ENCODE assay signal across 30 cellular contexts in genomic region chr1:204199579-204199978, GRCh38. TPM values are rescaled to one million over a fixed set of nuclear protein-coding genes. Genes with fewer than 3 reads are reported as not detected.
DNase-seq lines count a peak whose midpoint lies in the region; ATAC-seq, FAIRE-seq and TF ChIP-seq lines count a peak whose summit lies in the region.
"Had no signal": no experiment of that assay in that cellular context is flagged by ENCODE, and none has a peak within 500 bp of the region (broad histone marks: within the 10 kb centered on the region; RNA-seq: fewer than 3 reads in every experiment).

No MANE protein-coding gene starts in this region.

- no peaks in the 10 kb centered on the region for H3K9me3 Mint-ChIP-seq in HFFc6
- no peaks in the 10 kb centered on the region for H3K9me3 Mint-ChIP-seq in astrocyte (ENCODE audit: unreplicated experiment)
- H3K9me3 Mint-ChIP-seq in activated CD8-positive, alpha-beta T cell treated with anti-CD3 and anti-CD28 coated beads, Interleukin-2, amount 10 ng/mL, durations not matched to agents 7 days and 5 days (ENCODE audit: insufficient read depth): no peaks in the 10 kb centered on the region
- H3K9me3 Mint-ChIP-seq: activated T-helper 1 cell treated with anti-CD3 and anti-CD28 coated beads, Interleukin-12 subunit alpha, Interleukin-12 subunit beta, Interleukin-2, Interleukin-4 antibody, amounts not matched to agents 30 ng/mL and 10 ng/mL and 1 ng/mL, durations not matched to agents 14 hours and 24 hours and 36 hours; GM23338; neural progenitor cell had no signal

- intact Hi-C loops in left ventricle myocardium superior (cut with micrococcal nuclease): no loop called here
- intact Hi-C loops in psoas muscle (cut with DNase I): no loop called here

- H3K27ac Mint-ChIP-seq in HFFc6: peak overlapping the region; percentile 72
- H3K27ac Mint-ChIP-seq in astrocyte (ENCODE audit: unreplicated experiment): peak overlapping the region; percentile 66
- no peak overlapping the region for H3K27ac Mint-ChIP-seq in activated CD8-positive, alpha-beta T cell treated with anti-CD3 and anti-CD28 coated beads, Interleukin-2, amount 10 ng/mL, durations not matched to agents 7 days and 5 days
- H3K27ac Mint-ChIP-seq: activated T-helper 1 cell treated with anti-CD3 and anti-CD28 coated beads, Interleukin-12 subunit alpha, Interleukin-12 subunit beta, Interleukin-2, Interleukin-4 antibody, amounts not matched to agents 30 ng/mL and 10 ng/mL and 1 ng/mL, durations not matched to agents 14 hours and 24 hours and 36 hours; GM23338; neural progenitor cell; T-helper 1 cell treated with Interleukin-12 subunit alpha and Interleukin-12 subunit beta and Interleukin-4 antibody, amounts not matched to agents 30 μg/mL and 1 μg/mL, for 36 hours had no signal

- H3K4me3 ChIP-seq in astrocyte (ENCODE audit: insufficient read depth, low read depth, low read length) (no peak overlapping the region), psoas muscle (no peak overlapping the region)
- H3K4me3 ChIP-seq: esophagus squamous epithelium, GM23338, neural progenitor cell, tibial artery had no signal

- H3K4me3 Mint-ChIP-seq in HFFc6 (no peak overlapping the region), astrocyte (ENCODE audit: unreplicated experiment) (no peak overlapping the region)
- no peak overlapping the region for H3K4me3 Mint-ChIP-seq in activated CD8-positive, alpha-beta T cell treated with anti-CD3 and anti-CD28 coated beads, Interleukin-2, amount 10 ng/mL, durations not matched to agents 7 days and 5 days
- H3K4me3 Mint-ChIP-seq: activated T-helper 1 cell treated with anti-CD3 and anti-CD28 coated beads, Interleukin-12 subunit alpha, Interleukin-12 subunit beta, Interleukin-2, Interleukin-4 antibody, amounts not matched to agents 30 ng/mL and 10 ng/mL and 1 ng/mL, durations not matched to agents 14 hours and 24 hours and 36 hours; GM23338; neural progenitor cell; T-helper 1 cell treated with Interleukin-12 subunit alpha and Interleukin-12 subunit beta and Interleukin-4 antibody, amounts not matched to agents 30 μg/mL and 1 μg/mL, for 36 hours had no signal

- no peak overlapping the region for H3K4me2 ChIP-seq in astrocyte (ENCODE audit: low read length)
- H3K4me2 ChIP-seq: GM23338, neural progenitor cell had no signal

- POLR2A ChIA-PET in activated CD8-positive, alpha-beta T cell treated with anti-CD3 and anti-CD28 coated beads, Interleukin-2, amount 10 ng/mL, durations not matched to agents 7 days and 5 days (lab: Charles Lee): no interaction called here

- no peak for DNase-seq in HFFc6
- DNase-seq in astrocyte (ENCODE audit: low read depth): no peak
- peak; percentile 46 for DNase-seq in left ventricle myocardium superior
- no peak for DNase-seq in psoas muscle
- DNase-seq in activated CD8-positive, alpha-beta T cell treated with anti-CD3 and anti-CD28 coated beads, Interleukin-2, amount 10 ng/mL, durations not matched to agents 7 days and 5 days: no peak
- DNase-seq in NCI-H187 treated with DMSO at 0.1 percent for 48 hours (lab: John Stamatoyannopoulos, UW): no peak
- DNase-seq in NCI-H187 (lab: John Stamatoyannopoulos, UW): no peak
- DNase-seq: activated CD4-positive, alpha-beta T cell treated with anti-CD3 and anti-CD28 coated beads, Interleukin-2, amount 50 U/mL, for 48 hours; activated CD4-positive, CD25-positive, alpha-beta regulatory T cell treated with anti-CD3 and anti-CD28 coated beads, Interleukin-2, amount 50 U/mL, for 72 hours; activated naive CD4-positive, alpha-beta T cell treated with Interleukin-2 at 50 U/mL for 16 hours; C1 segment of cervical spinal cord; DMS79; esophagus squamous epithelium; foreskin melanocyte; mesenchymal stem cell; NCI-H1694; NCI-H510A; posterior cingulate gyrus; SK-N-SH; stimulated activated CD4-positive, alpha-beta T cell treated with anti-CD3 and anti-CD28 coated beads, Interleukin-15, amount 100 ng/mL, for 24 hours; stimulated activated CD4-positive, alpha-beta T cell treated with anti-CD3 and anti-CD28 coated beads, Interleukin-4, amount 100 ng/mL, for 4 hours had no signal

- no peaks in the 10 kb centered on the region for H3K9me3 ChIP-seq in astrocyte (ENCODE audit: insufficient read depth, low read depth, low read length)
- no peaks in the 10 kb centered on the region for H3K9me3 ChIP-seq in psoas muscle
- H3K9me3 ChIP-seq: esophagus squamous epithelium, SK-N-SH, tibial artery had no signal

- peaks cover 54% of the 10 kb centered on the region for H3K4me1 Mint-ChIP-seq in HFFc6 (ENCODE audit: low read depth)
- H3K4me1 Mint-ChIP-seq in astrocyte (ENCODE audit: low read depth, unreplicated experiment): peaks cover 35% of the 10 kb centered on the region
- peaks cover 6% of the 10 kb centered on the region for H3K4me1 Mint-ChIP-seq in activated CD8-positive, alpha-beta T cell treated with anti-CD3 and anti-CD28 coated beads, Interleukin-2, amount 10 ng/mL, durations not matched to agents 7 days and 5 days (ENCODE audit: low read depth)

- TF ChIP-seq CTCF in HFFc6 (IDR thresholded peaks at IDR 0.05): no peak
- no peak for TF ChIP-seq CTCF in astrocyte (IDR thresholded peaks at IDR 0.05; ENCODE audit: insufficient read depth, low read depth, low read length)
- TF ChIP-seq CTCF in psoas muscle (IDR thresholded peaks at IDR 0.05): no peak

- no peak for FAIRE-seq in astrocyte (lab: Jason Lieb, UNC)
- FAIRE-seq: G401.6 had no signal

- H3K27me3 ChIP-seq in astrocyte (ENCODE audit: insufficient read depth, low read length) (peaks cover 3% of the 10 kb centered on the region), psoas muscle (ENCODE audit: insufficient read depth in 3 of 3, low read length in 2 of 3) (peaks cover 0 to 2% (median 0%) of the 10 kb centered on the region in 3 donors)
- H3K27me3 ChIP-seq: neural progenitor cell had no signal

- H3K9ac ChIP-seq in astrocyte (ENCODE audit: low read length): peak overlapping the region; percentile 43
- H3K9ac ChIP-seq: neural progenitor cell, SK-N-SH had no signal

- no peaks in the 10 kb centered on the region for H3K27me3 Mint-ChIP-seq in HFFc6 (ENCODE audit: insufficient read depth)
- peaks cover 2% of the 10 kb centered on the region for H3K27me3 Mint-ChIP-seq in astrocyte (ENCODE audit: low read depth, unreplicated experiment)
- peaks cover 15% of the 10 kb centered on the region for H3K27me3 Mint-ChIP-seq in activated CD8-positive, alpha-beta T cell treated with anti-CD3 and anti-CD28 coated beads, Interleukin-2, amount 10 ng/mL, durations not matched to agents 7 days and 5 days (ENCODE audit: low read depth)

- H3K36me3 ChIP-seq in astrocyte (ENCODE audit: insufficient read depth, low read length) (no peaks in the 10 kb centered on the region), psoas muscle (ENCODE audit: insufficient read depth in 1 of 2, low read depth in 1 of 2) (no peaks in the 10 kb centered on the region)
- H3K36me3 ChIP-seq: esophagus squamous epithelium, neural progenitor cell, tibial artery had no signal

- H3K36me3 Mint-ChIP-seq in HFFc6 (ENCODE audit: low read depth) (no peaks in the 10 kb centered on the region), astrocyte (ENCODE audit: low read depth, unreplicated experiment) (peaks cover 2% of the 10 kb centered on the region)
- H3K36me3 Mint-ChIP-seq in activated CD8-positive, alpha-beta T cell treated with anti-CD3 and anti-CD28 coated beads, Interleukin-2, amount 10 ng/mL, durations not matched to agents 7 days and 5 days (ENCODE audit: low read depth): no peaks in the 10 kb centered on the region
- H3K36me3 Mint-ChIP-seq: neural progenitor cell had no signal

- no peak overlapping the region for H2AFZ ChIP-seq in astrocyte (ENCODE audit: low read depth, low read length)
- H2AFZ ChIP-seq: GM23338, neural progenitor cell had no signal

- no peaks in the 10 kb centered on the region for H3K79me2 ChIP-seq in astrocyte (ENCODE audit: insufficient read depth, low read length)

- peak; percentile 80 for ATAC-seq in left ventricle myocardium superior
- peak; percentile 25 to 56 (median 43) for ATAC-seq in psoas muscle
- ATAC-seq in activated CD8-positive, alpha-beta T cell treated with anti-CD3 and anti-CD28 coated beads, Interleukin-2, amount 10 ng/mL, durations not matched to agents 7 days and 5 days: no peak
- ATAC-seq: sciatic nerve had no signal

- H3K27ac ChIP-seq in astrocyte (ENCODE audit: low read depth, low read length) (peak overlapping the region; percentile 77), psoas muscle (peak overlapping the region; percentile 90)
- H3K27ac ChIP-seq: esophagus squamous epithelium, neural progenitor cell, RWPE1, tibial artery had no signal

- CTCF ChIA-PET in activated CD8-positive, alpha-beta T cell treated with anti-CD3 and anti-CD28 coated beads, Interleukin-2, amount 10 ng/mL, durations not matched to agents 7 days and 5 days (lab: Charles Lee): interaction anchor here (1.4 to 3.9 kb wide), 2 partner anchors 7 to 14 kb away, joined by 4 to 24 read pairs; partner anchors contain the start of gene GOLT1A

- 19 to 39% (median 30%) methylated on average over 9 of the region's 9 CpGs for WGBS in psoas muscle, 3 donors

- H3K4me1 ChIP-seq in astrocyte (ENCODE audit: insufficient read depth, low read length): peaks cover 39% of the 10 kb centered on the region
- H3K4me1 ChIP-seq in psoas muscle: peaks cover 22% of the 10 kb centered on the region
- H3K4me1 ChIP-seq: neural progenitor cell, tibial artery had no signal

- no peaks in the 10 kb centered on the region for H4K20me1 ChIP-seq in astrocyte (ENCODE audit: insufficient read depth, low read length)

RNA-seq across cellular contexts. Expression of gene KISS1, which starts 3.3 kb away (rescaled TPM):
- 1 to 10 TPM; 2.6 to 4.3 (median 3.6) TPM for total RNA-seq in HFFc6 (2021; fragmentation: NEBNext Ultra II Directional; extraction: Animal tissue kit (Norgen Biotek cat#: 25700))
- total RNA-seq in astrocyte (2.2 and 2.7 TPM in 2 replicates), left ventricle myocardium superior (not detected), psoas muscle (not detected)
- under 1 TPM in 1 of 3 donors, not detected in 2; 0.18 TPM for polyA plus RNA-seq in psoas muscle
- total RNA-seq in activated CD8-positive, alpha-beta T cell treated with anti-CD3 and anti-CD28 coated beads, Interleukin-2, amount 10 ng/mL, durations not matched to agents 7 days and 5 days: not detected
- total RNA-seq: activated T-helper 1 cell treated with anti-CD3 and anti-CD28 coated beads, Interleukin-12 subunit alpha, Interleukin-12 subunit beta, Interleukin-2, Interleukin-4 antibody, amounts not matched to agents 30 ng/mL and 10 ng/mL and 1 ng/mL, durations not matched to agents 14 hours and 24 hours and 36 hours; dermis blood vessel endothelial cell; esophagus squamous epithelium; GM23338; sciatic nerve had no signal
- polyA plus RNA-seq: GM23338 had no signal

RNA-seq across cellular contexts. Expression of gene GOLT1A, which starts 14.2 kb away (rescaled TPM):
- not detected for total RNA-seq in HFFc6 (2021; fragmentation: NEBNext Ultra II Directional; extraction: Animal tissue kit (Norgen Biotek cat#: 25700))
- total RNA-seq in astrocyte: 0.50 and 0.65 TPM in 2 replicates
- not detected for total RNA-seq in left ventricle myocardium superior
- total RNA-seq in psoas muscle: not detected
- polyA plus RNA-seq in psoas muscle: 1 to 10 TPM in 1 of 3 donors, under 1 TPM in 2; 0.30 to 7.1 (median 0.37) TPM
- not detected for total RNA-seq in activated CD8-positive, alpha-beta T cell treated with anti-CD3 and anti-CD28 coated beads, Interleukin-2, amount 10 ng/mL, durations not matched to agents 7 days and 5 days
- total RNA-seq: activated T-helper 1 cell treated with anti-CD3 and anti-CD28 coated beads, Interleukin-12 subunit alpha, Interleukin-12 subunit beta, Interleukin-2, Interleukin-4 antibody, amounts not matched to agents 30 ng/mL and 10 ng/mL and 1 ng/mL, durations not matched to agents 14 hours and 24 hours and 36 hours; dermis blood vessel endothelial cell had no signal
- polyA plus RNA-seq: SK-N-SH had no signal

RNA-seq across cellular contexts. Expression of gene REN, which starts 33.4 kb away (rescaled TPM):
- under 1 TPM in 5 of 6 experiments, not detected in 1; 0.17 to 0.39 (median 0.34) TPM for total RNA-seq in HFFc6 (2021; fragmentation: NEBNext Ultra II Directional; extraction: Animal tissue kit (Norgen Biotek cat#: 25700))
- total RNA-seq in astrocyte (not detected in 2 replicates), left ventricle myocardium superior (not detected), psoas muscle (not detected)
- not detected for polyA plus RNA-seq in psoas muscle
- not detected for total RNA-seq in activated CD8-positive, alpha-beta T cell treated with anti-CD3 and anti-CD28 coated beads, Interleukin-2, amount 10 ng/mL, durations not matched to agents 7 days and 5 days
- total RNA-seq: activated T-helper 1 cell treated with anti-CD3 and anti-CD28 coated beads, Interleukin-12 subunit alpha, Interleukin-12 subunit beta, Interleukin-2, Interleukin-4 antibody, amounts not matched to agents 30 ng/mL and 10 ng/mL and 1 ng/mL, durations not matched to agents 14 hours and 24 hours and 36 hours; dermis blood vessel endothelial cell; GM23338; sciatic nerve had no signal
- polyA plus RNA-seq: GM23338, SK-N-SH had no signal

RNA-seq across cellular contexts. Expression of gene ETNK2, which starts 47.7 kb away (rescaled TPM):
- total RNA-seq in HFFc6 (2021; fragmentation: NEBNext Ultra II Directional; extraction: Animal tissue kit (Norgen Biotek cat#: 25700)): 1 to 10 TPM; 3.1 to 6.3 (median 3.9) TPM
- total RNA-seq in astrocyte: 8.2 and 9.7 TPM in 2 replicates
- total RNA-seq in left ventricle myocardium superior: 3.3 TPM
- 1 to 10 TPM in 2 of 4 donors, under 1 TPM in 2; 0.88 to 1.7 (median 1.0) TPM for total RNA-seq in psoas muscle
- polyA plus RNA-seq in psoas muscle: 1 to 10 TPM in 2 of 3 donors, under 1 TPM in 1; 0.62 to 1.7 (median 1.3) TPM
- under 1 TPM in 1 of 2 experiments, not detected in 1; 0.11 TPM for total RNA-seq in activated CD8-positive, alpha-beta T cell treated with anti-CD3 and anti-CD28 coated beads, Interleukin-2, amount 10 ng/mL, durations not matched to agents 7 days and 5 days
